Comparison of ENCODE assay signal across 1 cellular context in genomic region chr20:62437985-62438384, GRCh38.
TF ChIP-seq lines count a peak whose summit lies in the region.

No MANE protein-coding gene starts in this region.

TF ChIP-seq in SK-N-SH, 30 proteins besides CTCF, POLR2A, EP300 and RAD21 (continued from another document):
- TF ChIP-seq REST (IDR thresholded peaks at IDR 0.05; ENCODE audit: low read depth, low read length): no peak
- no peak for TF ChIP-seq USF2 (IDR thresholded peaks at IDR 0.05; ENCODE audit: borderline replicate concordance, low read depth, low read length)
- no peak for TF ChIP-seq NFIC (IDR thresholded peaks at IDR 0.05; ENCODE audit: borderline replicate concordance)
- TF ChIP-seq SIN3A (IDR thresholded peaks at IDR 0.05; ENCODE audit: borderline replicate concordance, low read depth, low read length): no peak
- no peak for TF ChIP-seq TAF1 (IDR thresholded peaks at IDR 0.05; ENCODE audit: borderline replicate concordance, low read depth, low read length)
